In the genomic region with DNA sequence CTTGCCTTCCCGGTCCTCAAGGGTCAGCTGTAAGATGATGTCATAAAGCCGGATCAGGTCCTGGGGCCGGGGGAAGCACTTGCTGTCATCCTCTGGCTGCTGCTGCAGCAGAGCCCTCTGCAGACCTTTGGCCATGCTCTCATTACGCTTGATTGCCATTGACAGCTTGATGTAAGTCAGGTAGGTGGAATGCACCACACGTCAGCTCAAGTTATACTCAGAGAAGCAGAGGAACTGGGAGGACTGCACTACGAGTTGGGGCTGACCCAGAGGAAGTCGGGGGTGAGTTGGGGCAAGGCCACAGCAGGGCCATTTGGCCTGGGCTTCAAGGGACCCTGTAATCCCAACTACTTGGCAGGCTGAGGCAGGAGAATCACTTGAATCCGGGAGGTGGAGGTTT, we compare ENCODE assay signal across 7 cellular contexts. TPM values are rescaled to one million over a fixed set of nuclear protein-coding genes. Genes with fewer than 3 reads are reported as not detected.
"Had no signal": no experiment of that assay in that cellular context is flagged by ENCODE, and none has a peak within 500 bp of the region (broad histone marks: within the 10 kb centered on the region; RNA-seq: fewer than 3 reads in every experiment).

No MANE protein-coding gene starts in this region.

RNA-seq across cellular contexts. Expression of a gene that starts 50.8 kb away (rescaled TPM):
- total RNA-seq: GM23248, H4, H7, HepG2, HFFc6, HT1080 had no signal
- polyA plus RNA-seq: GM23248, HepG2, IgD-negative memory B cell had no signal
